35 cellular contexts compared by ENCODE assay signal in genomic region chr11:100316990-100317389, GRCh38.
"Had no signal": no experiment of that assay in that cellular context is flagged by ENCODE, and none has a peak within 500 bp of the region (broad histone marks: within the 10 kb centered on the region; RNA-seq: fewer than 3 reads in every experiment).

No MANE protein-coding gene starts in this region.

- DNase-seq: activated B cell treated with CpG ODN at 0.5 μM for 24 hours; activated CD4-positive, alpha-beta memory T cell treated with anti-CD3 and anti-CD28 coated beads for 36 hours; activated CD4-positive, alpha-beta T cell treated with anti-CD3 and anti-CD28 coated beads for 4 hours; activated CD4-positive, alpha-beta T cell treated with anti-CD3 and anti-CD28 coated beads, Interleukin-2, amount 50 U/mL, for 1 hour; activated CD4-positive, CD25-positive, alpha-beta regulatory T cell treated with anti-CD3 and anti-CD28 coated beads, Interleukin-2, amount 50 U/mL, for 72 hours; activated CD8-positive, alpha-beta memory T cell treated with anti-CD3 and anti-CD28 coated beads, Interleukin-2, amount 50 U/mL, for 4 hours; activated naive CD4-positive, alpha-beta T cell treated with anti-CD3 and anti-CD28 coated beads, Interleukin-2, amount 50 U/mL, for 16 hours; activated naive CD8-positive, alpha-beta T cell treated with anti-CD3 and anti-CD28 coated beads for 36 hours; activated T-cell treated with anti-CD3 and anti-CD28 coated beads for 4 hours; activated T-cell treated with anti-CD3 and anti-CD28 coated beads, Interleukin-2, amount 50 U/mL, for 4 hours; amniotic stem cell; aorta; brain microvascular endothelial cell; central memory CD4-positive, alpha-beta T cell; MM.1S; MV-4-11; NCI-H1092; NCI-H1436 treated with DMSO at 0.1 percent for 48 hours; NCI-H187 treated with DMSO at 0.1 percent for 48 hours; NCI-H2081; NCI-H345; NCI-H524 treated with DMSO at 0.1 percent for 48 hours; NCI-H748 treated with DMSO at 0.1 percent for 48 hours; NK-92 treated with Interleukin-12 subunit alpha and Interleukin-12 subunit beta, amount 100 ng/mL, for 24 hours; PC-3; SIG-M5; T-cell; T-helper 17 cell had no signal

- ATAC-seq: activated T-cell treated with anti-CD3 and anti-CD28 coated beads, Interleukin-2, amount 50 U/mL, for 4 hours; PC-3; Right ventricle myocardium inferior; SK-N-SH treated with all-trans-retinoic acid at 6 μM for 48 hours; T-cell; T-helper 17 cell had no signal

- H3K27me3 ChIP-seq: brain microvascular endothelial cell had no signal

- FAIRE-seq: RCC 7860 had no signal

- H3K36me3 Mint-ChIP-seq: activated CD4-positive, alpha-beta memory T cell treated with anti-CD3 and anti-CD28 coated beads for 36 hours; activated naive CD8-positive, alpha-beta T cell treated with anti-CD3 and anti-CD28 coated beads for 36 hours; T-cell had no signal

- H3K4me3 Mint-ChIP-seq: activated B cell treated with CpG ODN at 0.5 μM for 24 hours; activated CD4-positive, alpha-beta memory T cell treated with anti-CD3 and anti-CD28 coated beads for 36 hours; activated naive CD8-positive, alpha-beta T cell treated with anti-CD3 and anti-CD28 coated beads for 36 hours; activated T-cell treated with anti-CD3 and anti-CD28 coated beads, Interleukin-2, amount 50 U/mL, for 4 hours; activated T-helper 1 cell treated with anti-CD3 and anti-CD28 coated beads, Interleukin-12 subunit alpha, Interleukin-12 subunit beta, Interleukin-2, Interleukin-4 antibody, amounts not matched to agents 30 ng/mL and 10 ng/mL and 1 ng/mL, durations not matched to agents 14 hours and 24 hours and 36 hours; T-cell; T-helper 17 cell had no signal

- H3K4me1 Mint-ChIP-seq: activated B cell treated with CpG ODN at 0.5 μM for 24 hours; activated naive CD8-positive, alpha-beta T cell treated with anti-CD3 and anti-CD28 coated beads for 36 hours; T-cell; T-helper 17 cell had no signal

- H3K27ac ChIP-seq: brain microvascular endothelial cell, KMS-11, RWPE1, VCaP had no signal

- H3K36me3 ChIP-seq: brain microvascular endothelial cell had no signal

- H3K9ac ChIP-seq: KMS-11 had no signal

- H3K27ac Mint-ChIP-seq: activated B cell treated with CpG ODN at 0.5 μM for 24 hours; activated CD4-positive, alpha-beta memory T cell treated with anti-CD3 and anti-CD28 coated beads for 36 hours; activated naive CD8-positive, alpha-beta T cell treated with anti-CD3 and anti-CD28 coated beads for 36 hours; activated T-helper 1 cell treated with anti-CD3 and anti-CD28 coated beads, Interleukin-12 subunit alpha, Interleukin-12 subunit beta, Interleukin-2, Interleukin-4 antibody, amounts not matched to agents 30 ng/mL and 10 ng/mL and 1 ng/mL, durations not matched to agents 14 hours and 24 hours and 36 hours; T-cell; T-helper 17 cell had no signal

- H3K4me2 ChIP-seq: KMS-11 had no signal

- H3K27me3 Mint-ChIP-seq: activated B cell treated with CpG ODN at 0.5 μM for 24 hours; activated CD4-positive, alpha-beta memory T cell treated with anti-CD3 and anti-CD28 coated beads for 36 hours; activated naive CD8-positive, alpha-beta T cell treated with anti-CD3 and anti-CD28 coated beads for 36 hours; T-cell; T-helper 17 cell had no signal
